10 cellular contexts compared by ENCODE assay signal in genomic region chr11:64870893-64871849, GRCh38. TPM values are rescaled to one million over a fixed set of nuclear protein-coding genes. Genes with fewer than 3 reads are reported as not detected.
DNase-seq lines count a peak whose midpoint lies in the region; ATAC-seq and TF ChIP-seq lines count a peak whose summit lies in the region.
"Had no signal": no experiment of that assay in that cellular context is flagged by ENCODE, and none has a peak within 500 bp of the region (broad histone marks: within the 10 kb centered on the region; RNA-seq: fewer than 3 reads in every experiment).

No MANE protein-coding gene starts in this region.

- H3K4me1 ChIP-seq in PC-3 (ENCODE audit: insufficient read depth, low read length) (peaks cover 81% of the 10 kb centered on the region), ectodermal cell (ENCODE audit: control insufficient read depth, insufficient read depth, low read length) (peaks cover 22% of the 10 kb centered on the region)

- intact Hi-C loops in PC-3 (cut with micrococcal nuclease), result no loop called here

- POLR2A ChIA-PET in AG04450 (lab: Yijun Ruan, JAX) (interaction anchor here (3.4 to 9.3 kb wide), 2 partner anchors 6 to 16 kb away, joined by 37 to 105 read pairs; partner anchors contain the start of gene EHD1), PC-3 (lab: Charles Lee; ENCODE audit: unreplicated experiment) (interaction anchor here (0.6 kb wide), 1 partner anchor 8 kb away, joined by 3 read pairs; no protein-coding TSS in a partner anchor)

- H3K4me3 Mint-ChIP-seq in nephron, result peak overlapping the region; percentile 19 to 61 (median 51)

- WGBS in ectodermal cell, 2 experiments, result 89 to 90% methylated on average over 24 of the region's 24 CpGs

- peaks cover 79% of the 10 kb centered on the region for H3K4me1 Mint-ChIP-seq in nephron

- no TSS peak for BruUV-seq in PC-3 (replicated peaks; lab: Mats Ljungman, UMichigan)

- peaks cover 91% of the 10 kb centered on the region for H3K79me2 ChIP-seq in PC-3 (ENCODE audit: low read length)

- H3K4me3 ChIP-seq in AG04450 (ENCODE audit: low read depth, low read length) (no peak overlapping the region; the same call in none of the 2 replicates), PC-3 (ENCODE audit: low read length) (peak overlapping the region; percentile 26; the same call in 1 of the 2 replicates), ectodermal cell (ENCODE audit: insufficient read depth, low read depth, low read length) (no peak overlapping the region)

- no peak overlapping the region for H2AFZ ChIP-seq in PC-3 (ENCODE audit: low read length)

- H3K36me3 ChIP-seq in PC-3 (ENCODE audit: low read depth, low read length) (peaks cover 48% of the 10 kb centered on the region), ectodermal cell (ENCODE audit: control insufficient read depth, insufficient read depth, low read length) (no peaks in the 10 kb centered on the region)

- H3K9me3 ChIP-seq in AG04450 (ENCODE audit: control insufficient read depth, insufficient read depth, low read length) (no peaks in the 10 kb centered on the region; the same call in 1 of the 2 replicates), PC-3 (ENCODE audit: low read length) (no peaks in the 10 kb centered on the region), ectodermal cell (ENCODE audit: control insufficient read depth, low read length) (no peaks in the 10 kb centered on the region)

- H3K9ac ChIP-seq in PC-3 (ENCODE audit: low read length), result peak overlapping the region; percentile 32; the same call in 1 of the 2 replicates

- TF ChIP-seq CTCF in AG04450 (IDR thresholded peaks at IDR 0.05; ENCODE audit: low read depth, low read length) (no peak), PC-3 (conservative IDR thresholded peaks at IDR 0.05; ENCODE audit: low read depth, low read length) (no peak), nephron (IDR thresholded peaks at IDR 0.05; ENCODE audit: unreplicated experiment in 3 of 3) (no peak)

- peaks cover 20% of the 10 kb centered on the region for H3F3A ChIP-seq in PC-3 (ENCODE audit: low read length, unreplicated experiment)

- H3K4me2 ChIP-seq in PC-3 (ENCODE audit: low read length), result peak overlapping the region; percentile 69

- peaks cover 44% of the 10 kb centered on the region for H4K20me1 ChIP-seq in PC-3 (ENCODE audit: low read length)

- no peaks in the 10 kb centered on the region for H3K9me3 Mint-ChIP-seq in nephron

- CTCF ChIA-PET in AG04450 (lab: Charles Lee) (no interaction called here), PC-3 (lab: Charles Lee) (interaction anchor here (3.3 kb wide), 1 partner anchor 23 kb away, joined by 20 read pairs; no protein-coding TSS in a partner anchor)

- H3K27ac ChIP-seq in AG04450 (ENCODE audit: low read depth, low read length) (peak overlapping the region; percentile 95), PC-3 (ENCODE audit: low read length) (peak overlapping the region; percentile 81), ectodermal cell (ENCODE audit: insufficient read depth, low read depth, low read length, poor library complexity, severe bottlenecking) (peak overlapping the region; percentile 60)

- no peaks in the 10 kb centered on the region for H3K27me3 Mint-ChIP-seq in nephron (ENCODE audit: low read depth)

- no peak for ATAC-seq in PC-3
- ATAC-seq in HG03354 (IDR thresholded peaks at IDR 0.05; ENCODE audit: poor library complexity, severe bottlenecking, unreplicated experiment), result no peak
- ATAC-seq in HG03432 (IDR thresholded peaks at IDR 0.05; ENCODE audit: unreplicated experiment), result no peak
- no peak for ATAC-seq in HG02798 (IDR thresholded peaks at IDR 0.05; ENCODE audit: poor library complexity, unreplicated experiment)

- DNase-seq in AG04450 (ENCODE audit: low read depth, low spot score), result no peak
- no peak for DNase-seq in PC-3
- no peak for DNase-seq in NCI-H2171 treated with DMSO at 0.1 percent for 48 hours (lab: John Stamatoyannopoulos, UW)
- DNase-seq: DND-41, NCI-H1930 had no signal

- H3K27me3 ChIP-seq in AG04450 (ENCODE audit: control insufficient read depth, insufficient read depth, low read length), result no peaks in the 10 kb centered on the region
- no peaks in the 10 kb centered on the region for H3K27me3 ChIP-seq in PC-3 (ENCODE audit: low read length)
- no peaks in the 10 kb centered on the region for H3K27me3 ChIP-seq in ectodermal cell (ENCODE audit: control insufficient read depth, insufficient read depth, low read length, poor library complexity, severe bottlenecking)

- peak overlapping the region; percentile 85 to 97 (median 88) for H3K27ac Mint-ChIP-seq in nephron

- no peaks in the 10 kb centered on the region for H3K9me2 ChIP-seq in PC-3 (replicated peaks; ENCODE audit: low read length)

- peaks cover 27% of the 10 kb centered on the region for H3K36me3 Mint-ChIP-seq in nephron (ENCODE audit: low read depth)

RNA-seq across cellular contexts. Expression of gene EHD1, which starts 7.2 kb away (rescaled TPM):
- 56.1 and 77.7 TPM in 2 replicates for polyA plus RNA-seq in AG04450 (2011; rRNA removed)
- 98.0 and 147 TPM in 2 replicates for polyA minus RNA-seq in AG04450 (2011; rRNA and poly(A)+ RNA removed)
- total RNA-seq in PC-3 (2014; rRNA removed), result 340 and 370 TPM in 2 replicates
- 40.0 TPM for polyA plus RNA-seq in ectodermal cell (2013, experiment 1 of 4)
- 43.2 TPM for polyA plus RNA-seq in ectodermal cell (2013, experiment 2 of 4)
- 23.9 TPM for polyA plus RNA-seq in ectodermal cell (2013, experiment 3 of 4)
- polyA plus RNA-seq in ectodermal cell (2013, experiment 4 of 4), result 27.4 TPM

RNA-seq across cellular contexts. Expression of gene CDC42BPG, which starts 26.7 kb away (rescaled TPM):
- polyA plus RNA-seq in AG04450 (2011; rRNA removed), result 0.02 and 0.04 TPM in 2 replicates
- 0.09 TPM in 1 of 2 replicates, not detected in the other for polyA minus RNA-seq in AG04450 (2011; rRNA and poly(A)+ RNA removed)
- 14.5 and 30.5 TPM in 2 replicates for total RNA-seq in PC-3 (2014; rRNA removed)
- polyA plus RNA-seq in ectodermal cell (2013, experiment 1 of 4), result 3.4 TPM
- polyA plus RNA-seq in ectodermal cell (2013, experiment 2 of 4), result 3.4 TPM
- 2.5 TPM for polyA plus RNA-seq in ectodermal cell (2013, experiment 3 of 4)
- polyA plus RNA-seq in ectodermal cell (2013, experiment 4 of 4), result 1.8 TPM

RNA-seq across cellular contexts. Expression of gene ATG2A, which starts 45.8 kb away (rescaled TPM):
- polyA plus RNA-seq in AG04450 (2011; rRNA removed), result 3.7 and 5.1 TPM in 2 replicates
- 6.6 and 9.0 TPM in 2 replicates for polyA minus RNA-seq in AG04450 (2011; rRNA and poly(A)+ RNA removed)
- 45.6 and 51.4 TPM in 2 replicates for total RNA-seq in PC-3 (2014; rRNA removed)
- 16.8 TPM for polyA plus RNA-seq in ectodermal cell (2013, experiment 1 of 4)
- 18.1 TPM for polyA plus RNA-seq in ectodermal cell (2013, experiment 2 of 4)
- polyA plus RNA-seq in ectodermal cell (2013, experiment 3 of 4), result 15.4 TPM
- polyA plus RNA-seq in ectodermal cell (2013, experiment 4 of 4), result 15.5 TPM

RNA-seq across cellular contexts. Expression of gene PPP2R5B, which starts 53.3 kb away (rescaled TPM):
- polyA plus RNA-seq in AG04450 (2011; rRNA removed), result 11.2 and 16.6 TPM in 2 replicates
- 7.7 and 12.2 TPM in 2 replicates for polyA minus RNA-seq in AG04450 (2011; rRNA and poly(A)+ RNA removed)
- 24.9 and 31.3 TPM in 2 replicates for total RNA-seq in PC-3 (2014; rRNA removed)
- 13.4 TPM for polyA plus RNA-seq in ectodermal cell (2013, experiment 1 of 4)
- polyA plus RNA-seq in ectodermal cell (2013, experiment 2 of 4), result 8.5 TPM
- polyA plus RNA-seq in ectodermal cell (2013, experiment 3 of 4), result 11.4 TPM
- polyA plus RNA-seq in ectodermal cell (2013, experiment 4 of 4), result 9.0 TPM
